2 cellular contexts compared by ENCODE assay signal in genomic region chr19:41362143-41362847, GRCh38.
TF ChIP-seq lines count a peak whose summit lies in the region.

No MANE protein-coding gene starts in this region.

TF ChIP-seq in SK-N-SH, 30 proteins besides CTCF, POLR2A, EP300 and RAD21 (continued from another document):
- TF ChIP-seq TEAD4 (IDR thresholded peaks at IDR 0.05; ENCODE audit: borderline replicate concordance, insufficient read depth): no peak
- TF ChIP-seq SIN3A (IDR thresholded peaks at IDR 0.05; ENCODE audit: borderline replicate concordance, low read depth, low read length): no peak
- TF ChIP-seq CHD2 (IDR thresholded peaks at IDR 0.05; ENCODE audit: low read length, partially characterized antibody): no peak
- TF ChIP-seq TCF12 (IDR thresholded peaks at IDR 0.05): no peak
- TF ChIP-seq REST (IDR thresholded peaks at IDR 0.05; ENCODE audit: low read depth, low read length): no peak

TF ChIP-seq in SK-N-SH treated with all-trans-retinoic acid at 6 μM for 48 hours, 23 proteins besides CTCF, POLR2A, EP300 and RAD21 (continued from another document):
- TF ChIP-seq PATZ1 (CRISPR knock-in tag; IDR thresholded peaks at IDR 0.05; ENCODE audit: borderline replicate concordance): no peak
